In the genomic region with DNA sequence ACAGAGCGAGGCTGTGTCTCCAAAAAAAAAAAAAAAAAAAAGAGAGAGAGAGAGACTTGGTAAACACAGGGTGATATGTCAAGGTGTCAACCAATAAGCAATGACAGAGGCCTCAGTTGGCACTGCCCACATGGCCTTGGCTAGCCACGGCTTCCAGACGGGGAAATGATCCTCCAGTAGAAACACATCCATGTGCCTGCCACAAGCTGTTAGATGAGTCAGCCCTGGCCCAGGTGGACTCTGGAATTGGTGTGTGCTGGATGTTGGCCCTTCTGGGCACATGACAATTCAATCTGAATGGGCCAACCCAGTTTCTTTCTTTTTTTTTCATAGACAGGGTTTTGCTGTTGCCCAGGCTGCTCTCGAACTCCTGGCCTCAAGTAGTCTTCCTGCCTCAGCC, we compare ENCODE assay signal across 22 cellular contexts. TPM values are rescaled to one million over a fixed set of nuclear protein-coding genes. Genes with fewer than 3 reads are reported as not detected.
A peak's percentile ranks its signal among the peaks of the same experiment; 100 is the strongest.
DNase-seq lines count a peak whose midpoint lies in the region; ATAC-seq and TF ChIP-seq lines count a peak whose summit lies in the region.
"Had no signal": no experiment of that assay in that cellular context is flagged by ENCODE, and none has a peak within 500 bp of the region (broad histone marks: within the 10 kb centered on the region; RNA-seq: fewer than 3 reads in every experiment).

No MANE protein-coding gene starts in this region.

- H3K4me1 ChIP-seq in mucosa of descending colon (ENCODE audit: low read depth): no peaks in the 10 kb centered on the region
- H3K4me1 ChIP-seq: SJCRH30 had no signal

- ATAC-seq in mucosa of descending colon (peak; percentile 92), HG02981 (IDR thresholded peaks at IDR 0.05; ENCODE audit: unreplicated experiment) (no peak), HG03442 (IDR thresholded peaks at IDR 0.05; ENCODE audit: unreplicated experiment) (no peak)

- H3K9me3 ChIP-seq in mucosa of descending colon: no peaks in the 10 kb centered on the region
- H3K9me3 ChIP-seq: SJCRH30 had no signal

- H3K4me3 ChIP-seq in NB4 (ENCODE audit: low read depth, low read length) (no peak overlapping the region), mucosa of descending colon (no peak overlapping the region)
- H3K4me3 ChIP-seq: SJCRH30 had no signal

- TF ChIP-seq CTCF in NB4 (IDR thresholded peaks at IDR 0.05; ENCODE audit: low read depth, low read length) (no peak), mucosa of descending colon (IDR thresholded peaks at IDR 0.05) (no peak)

- H3K36me3 ChIP-seq in mucosa of descending colon (ENCODE audit: low read depth): no peaks in the 10 kb centered on the region

- intact Hi-C loops in mucosa of descending colon (cut with DNase I, micrococcal nuclease): no loop called here

- DNase-seq in NB4 (ENCODE audit: low read depth) (peak; percentile 4), iPS-NIHi7 (ENCODE audit: extremely low spot score) (peak; percentile 4), mucosa of descending colon (no peak), A172 (ENCODE audit: low spot score) (no peak), NCI-H2196 treated with DMSO at 0.1 percent for 48 hours (lab: John Stamatoyannopoulos, UW; ENCODE audit: unreplicated experiment) (no peak)
- DNase-seq: ACHN; CD8-positive, alpha-beta memory T cell; EL; GF-D8; GOT3; HCEC 1CT; KBM-7; NCI-H1105; NCI-H146; NCI-H2029 treated with DMSO at 0.1 percent for 48 hours; NCI-H345; NCI-H524; NCI-H774; NK-92 treated with Interleukin-12 subunit alpha and Interleukin-12 subunit beta, amount 100 ng/mL, for 24 hours; SJCRH30 had no signal

- no peak for TF ChIP-seq POLR2A in NB4 (IDR thresholded peaks at IDR 0.05; ENCODE audit: extremely low read depth, insufficient read length)

RNA-seq across cellular contexts. Expression of gene RFC2, which starts 13.7 kb away (rescaled TPM):
- 10 to 100 TPM; 14.8 to 23.7 (median 15.9) TPM for total RNA-seq in mucosa of descending colon
- 99.1 and 138 TPM in 2 replicates for total RNA-seq in A172 (2014; rRNA removed; shearing (Covaris generic))

RNA-seq across cellular contexts. Expression of gene LAT2, which starts 30.7 kb away (rescaled TPM):
- total RNA-seq in mucosa of descending colon: 1 to 10 TPM; 3.1 to 8.1 (median 6.9) TPM
- 0.84 and 3.3 TPM in 2 replicates for total RNA-seq in A172 (2014; rRNA removed; shearing (Covaris generic))

RNA-seq across cellular contexts. Expression of gene CLIP2, which starts 48.7 kb away (rescaled TPM):
- 10 to 100 TPM; 57.6 to 77.7 (median 67.1) TPM for total RNA-seq in mucosa of descending colon
- 43.9 and 47.4 TPM in 2 replicates for total RNA-seq in A172 (2014; rRNA removed; shearing (Covaris generic))

Comparison
In these comparisons a context has a peak if more than half of its experiments do, and no peak if none do; other contexts are left out.
1. DNase-seq: peak in NB4 (single experiment) and iPS-NIHi7 (single experiment); none in mucosa of descending colon (0 of 3), A172 (single experiment) and NCI-H2196 treated with DMSO at 0.1 percent for 48 hours (single experiment).